8 cellular contexts compared by ENCODE assay signal in the genomic region with DNA sequence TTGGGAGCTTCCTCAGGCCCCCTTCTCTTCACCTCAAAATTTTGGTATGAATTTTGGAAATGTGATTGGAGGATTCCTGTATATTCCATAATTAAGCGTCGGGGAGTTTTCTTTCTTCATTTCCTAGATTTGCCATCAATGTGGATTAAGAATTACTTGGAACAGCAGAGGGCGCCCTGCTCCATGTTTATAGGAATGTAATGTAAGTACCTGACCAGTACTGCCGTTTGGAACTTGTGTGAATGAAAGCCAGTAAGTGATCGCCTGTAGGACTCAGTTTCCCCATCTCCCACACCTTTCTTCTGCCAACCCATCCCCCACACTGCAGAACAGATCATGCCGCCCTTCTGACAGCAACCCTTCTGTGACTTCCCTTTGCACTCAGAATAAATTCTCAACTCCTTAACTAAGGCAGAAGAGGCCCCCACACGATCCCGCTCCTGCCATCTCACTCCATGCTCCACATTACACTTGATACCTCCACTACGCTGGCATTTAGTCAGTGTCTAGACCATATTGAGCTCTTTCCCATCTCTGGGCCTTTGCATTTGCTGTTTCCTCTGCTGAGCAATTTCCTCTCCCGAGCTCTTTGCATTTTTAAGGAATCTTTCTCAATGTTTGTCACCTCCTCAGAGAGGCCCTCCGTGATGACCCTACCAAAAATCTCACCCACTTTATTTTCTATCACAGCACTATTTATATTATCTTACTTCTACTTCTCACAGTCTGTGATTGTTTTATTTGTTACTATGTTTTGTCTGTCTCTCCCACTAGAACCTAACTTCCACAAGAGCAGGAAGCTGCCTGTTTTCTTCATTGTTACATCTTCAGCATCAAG.
DNase-seq lines count a peak whose midpoint lies in the region; ATAC-seq, FAIRE-seq and TF ChIP-seq lines count a peak whose summit lies in the region.

No MANE protein-coding gene starts in this region.

- TF ChIP-seq EP300 in transverse colon (IDR thresholded peaks at IDR 0.05; ENCODE audit: low read depth), result no peak

- in situ Hi-C loops in transverse colon (cut with MboI; ENCODE audit: low pct_ligation_motif_present in 1 of 4, low pct_unique_long_range_greater_than_20kb in 1 of 4, low sequenced_read_pairs in 3 of 4), result loop anchor here (10.0 to 25.0 kb wide), 8 partner anchors 261 to 547 kb away; no protein-coding TSS in a partner anchor

- DNase-seq in GM04504 (ENCODE audit: low read depth) (peak; percentile 51), KG1 (lab: John Stamatoyannopoulos, UW) (peak; percentile 17), SIG-M5 (lab: John Stamatoyannopoulos, UW) (peak; percentile 14), globus pallidus (ENCODE audit: low spot score) (peak; percentile 80), pancreas (peak in 5 of 6 donors; percentile 58 to 79 (median 75)), transverse colon (peak; percentile 85)
- peak; percentile 68 for DNase-seq in activated gamma-delta T cell treated with anti-CD3 and anti-CD28 coated beads, Interleukin-2, amount 50 U/mL, for 16 hours (ENCODE audit: low read depth)

- intact Hi-C loops in pancreas (cut with DNase I) (loop anchor here in 2 of 3 donors (10.0 kb wide), 3 partner anchors 301 to 559 kb away; no protein-coding TSS in a partner anchor), transverse colon (cut with DNase I; ENCODE audit: low total_unique reads) (loop anchor here (1.0 to 10.0 kb wide), 4 partner anchors 271 to 559 kb away; no protein-coding TSS in a partner anchor)

- no peaks in the 10 kb centered on the region for H3K27me3 ChIP-seq in pancreas
- H3K27me3 ChIP-seq in transverse colon, result no peaks in the 10 kb centered on the region

- no peaks in the 10 kb centered on the region for H3K36me3 ChIP-seq in pancreas
- H3K36me3 ChIP-seq in transverse colon, result no peaks in the 10 kb centered on the region

- ATAC-seq in pancreas (peak; percentile 57 to 77 (median 75)), GM18520 (IDR thresholded peaks at IDR 0.05; ENCODE audit: unreplicated experiment) (no peak)

- H3K4me1 ChIP-seq in pancreas (peaks cover 0 to 2% (median 0%) of the 10 kb centered on the region in 3 donors), transverse colon (peaks cover 0 to 9% (median 2%) of the 10 kb centered on the region in 4 donors)

- TF ChIP-seq CTCF in pancreas (IDR thresholded peaks at IDR 0.05) (peak; percentile 28 to 55 (median 45)), transverse colon (IDR thresholded peaks at IDR 0.05) (peak; percentile 61 to 72 (median 65))

- no peak for FAIRE-seq in pancreas (lab: Jason Lieb, UNC)

- H3K9me3 ChIP-seq in pancreas, result no peaks in the 10 kb centered on the region
- H3K9me3 ChIP-seq in transverse colon, result no peaks in the 10 kb centered on the region

- no peak overlapping the region for H3K27ac ChIP-seq in pancreas
- no peak overlapping the region for H3K27ac ChIP-seq in transverse colon

- no peak for TF ChIP-seq POLR2A in transverse colon (IDR thresholded peaks at IDR 0.05)

- WGBS in pancreas, 2 donors, result 27 to 28% methylated on average over 11 of the region's 11 CpGs
- 32 to 38% methylated on average over 9 to 11 of the region's 11 CpGs for WGBS in transverse colon (ENCODE audit: low coverage in 1 of 2), 2 donors

- no peak overlapping the region for H3K4me3 ChIP-seq in pancreas
- no peak overlapping the region for H3K4me3 ChIP-seq in transverse colon

Comparison
In these comparisons a context has a peak if more than half of its experiments do, and no peak if none do; other contexts are left out.
1. DNase-seq: peak in every context shown above with its lines; median percentile 85 in transverse colon; 80 in globus pallidus; 75 in pancreas; 68 in activated gamma-delta T cell treated with anti-CD3 and anti-CD28 coated beads, Interleukin-2, amount 50 U/mL, for 16 hours; 51 in GM04504; 17 in KG1; 14 in SIG-M5.